In genomic region chr18:36828157-36828629, GRCh38 we compare ENCODE assay signal across 8 cellular contexts. TPM values are rescaled to one million over a fixed set of nuclear protein-coding genes. Genes with fewer than 3 reads are reported as not detected.
DNase-seq lines count a peak whose midpoint lies in the region; ATAC-seq lines count a peak whose summit lies in the region.

No MANE protein-coding gene starts in this region.

- DNase-seq in NCI-H2107 treated with DMSO at 0.1 percent for 48 hours (lab: John Stamatoyannopoulos, UW; ENCODE audit: unreplicated experiment) (peak; percentile 67), NCI-H2107 (lab: John Stamatoyannopoulos, UW) (no peak), SJSA1 (ENCODE audit: low read depth in 1 of 2, low spot score in 2 of 2) (peak; percentile 81 to 84), caudate nucleus (lab: John Stamatoyannopoulos, UW) (peak in 17 of 61 donors; percentile 20 to 68 (median 53)), left colon (peak in 1 of 2 donors; percentile 40)

- H3K36me3 Mint-ChIP-seq in stimulated activated naive CD8-positive, alpha-beta T cell treated with anti-CD3 and anti-CD28 coated beads, Interleukin-15, Interleukin-2, amounts not matched to agents 100 ng/mL and 50 ng/mL, for 24 hours (ENCODE audit: low read depth), result peaks cover 14% of the 10 kb centered on the region

- no peaks in the 10 kb centered on the region for H3K9me3 ChIP-seq in SJSA1 (replicated peaks)

- peak overlapping the region; percentile 92 for H3K27ac ChIP-seq in SJSA1
- H3K27ac ChIP-seq in caudate nucleus (ENCODE audit: low read depth, low read length), result peak overlapping the region; percentile 74

- H3K36me3 ChIP-seq in SJSA1, result peaks cover 35% of the 10 kb centered on the region

- H3K4me3 Mint-ChIP-seq in stimulated activated naive CD8-positive, alpha-beta T cell treated with anti-CD3 and anti-CD28 coated beads, Interleukin-15, Interleukin-2, amounts not matched to agents 100 ng/mL and 50 ng/mL, for 24 hours, result peak overlapping the region; percentile 92

- H3K27me3 Mint-ChIP-seq in stimulated activated naive CD8-positive, alpha-beta T cell treated with anti-CD3 and anti-CD28 coated beads, Interleukin-15, Interleukin-2, amounts not matched to agents 100 ng/mL and 50 ng/mL, for 24 hours, result no peaks in the 10 kb centered on the region

- peak overlapping the region; percentile 94 for H3K27ac Mint-ChIP-seq in stimulated activated naive CD8-positive, alpha-beta T cell treated with anti-CD3 and anti-CD28 coated beads, Interleukin-15, Interleukin-2, amounts not matched to agents 100 ng/mL and 50 ng/mL, for 24 hours

- no peaks in the 10 kb centered on the region for H3K27me3 ChIP-seq in SJSA1 (replicated peaks)

- peaks cover 47% of the 10 kb centered on the region for H3K4me1 Mint-ChIP-seq in stimulated activated naive CD8-positive, alpha-beta T cell treated with anti-CD3 and anti-CD28 coated beads, Interleukin-15, Interleukin-2, amounts not matched to agents 100 ng/mL and 50 ng/mL, for 24 hours (ENCODE audit: low read depth)

- peak; percentile 2 for ATAC-seq in HG03354 (IDR thresholded peaks at IDR 0.05; ENCODE audit: poor library complexity, severe bottlenecking, unreplicated experiment)
- ATAC-seq in left colon, result peak; percentile 29
- no peak for ATAC-seq in GM18873 (IDR thresholded peaks at IDR 0.05; ENCODE audit: low FRiP score, unreplicated experiment)

- peaks cover 18% of the 10 kb centered on the region for H3K4me1 ChIP-seq in SJSA1 (replicated peaks)

- intact Hi-C loops in left colon (cut with DNase I, micrococcal nuclease), result no loop called here

- H3K9me3 Mint-ChIP-seq in stimulated activated naive CD8-positive, alpha-beta T cell treated with anti-CD3 and anti-CD28 coated beads, Interleukin-15, Interleukin-2, amounts not matched to agents 100 ng/mL and 50 ng/mL, for 24 hours, result no peaks in the 10 kb centered on the region

- H3K4me3 ChIP-seq in SJSA1, result peak overlapping the region; percentile 70

RNA-seq across cellular contexts. Expression of gene TPGS2, which starts 0.6 kb away (rescaled TPM):
- 380 and 402 TPM in 2 replicates for total RNA-seq in SJSA1 (2014; rRNA removed; shearing (Covaris generic))
- 10 to 100 TPM; 40.3 to 49.1 TPM for total RNA-seq in left colon

RNA-seq across cellular contexts. Expression of gene KIAA1328, which starts 0.7 kb away (rescaled TPM):
- total RNA-seq in SJSA1 (2014; rRNA removed; shearing (Covaris generic)), result 3.9 and 7.9 TPM in 2 replicates
- 1 to 10 TPM; 4.3 to 6.6 TPM for total RNA-seq in left colon
